ENCODE assay signal across 8 cellular contexts in genomic region chr1:32334864-32335618, GRCh38. TPM values are rescaled to one million over a fixed set of nuclear protein-coding genes. Genes with fewer than 3 reads are reported as not detected.
DNase-seq lines count a peak whose midpoint lies in the region; ATAC-seq and TF ChIP-seq lines count a peak whose summit lies in the region.

No MANE protein-coding gene starts in this region.

- TF ChIP-seq CTCF in ascending aorta (IDR thresholded peaks at IDR 0.05): peak; percentile 64 to 76 (median 76)

- no peaks in the 10 kb centered on the region for H3K9me3 ChIP-seq in ascending aorta
- H3K9me3 ChIP-seq in skeletal muscle tissue (ENCODE audit: control insufficient read depth in 3 of 3, low read length in 3 of 3): no peaks in the 10 kb centered on the region

- H3K4me1 ChIP-seq in ascending aorta: peaks cover 10 to 13% of the 10 kb centered on the region in 2 donors
- peaks cover 13 to 27% (median 22%) of the 10 kb centered on the region in 3 donors for H3K4me1 ChIP-seq in skeletal muscle tissue (ENCODE audit: control insufficient read depth in 3 of 3, insufficient read depth in 3 of 3, low read length in 3 of 3)

- H3K36me3 ChIP-seq in ascending aorta: peaks cover 16 to 25% of the 10 kb centered on the region in 2 donors
- peaks cover 23 to 28% (median 26%) of the 10 kb centered on the region in 3 donors for H3K36me3 ChIP-seq in skeletal muscle tissue (ENCODE audit: control insufficient read depth in 3 of 3, insufficient read depth in 3 of 3, low read length in 3 of 3)

- intact Hi-C loops in ascending aorta (cut with DNase I): no loop called here

- H3K27ac ChIP-seq in ascending aorta (no peak overlapping the region), skeletal muscle tissue (ENCODE audit: low read depth, low read length) (no peak overlapping the region)

- H3K4me3 ChIP-seq in ascending aorta (peak overlapping the region; percentile 78 to 97), iPS-11a (ENCODE audit: low read depth, low read length) (peak overlapping the region; percentile 85), skeletal muscle tissue (ENCODE audit: low read length in 3 of 3) (peak overlapping the region in 2 of 3 donors; percentile 52 to 54)

- DNase-seq in GM03348 (ENCODE audit: low spot score) (peak; percentile 86), SW480 (ENCODE audit: low spot score) (peak; percentile 47), ascending aorta (ENCODE audit: low spot score in 2 of 2) (no peak), NCI-H1048 (lab: John Stamatoyannopoulos, UW) (no peak), epidermal melanocyte (ENCODE audit: insufficient read length, low spot score) (no peak)

- H3K27me3 ChIP-seq in ascending aorta: no peaks in the 10 kb centered on the region
- peaks cover 0 to 4% (median 0%) of the 10 kb centered on the region in 3 donors for H3K27me3 ChIP-seq in skeletal muscle tissue (ENCODE audit: control insufficient read depth in 3 of 3, insufficient read depth in 3 of 3, low read length in 3 of 3)

- H3K9ac ChIP-seq in skeletal muscle tissue (ENCODE audit: low read depth in 1 of 3, low read length in 3 of 3): peak overlapping the region; percentile 10 to 54 (median 23)

- ATAC-seq in HG03354 (IDR thresholded peaks at IDR 0.05; ENCODE audit: poor library complexity, severe bottlenecking, unreplicated experiment): peak; percentile 27

RNA-seq across cellular contexts. Expression of gene MARCKSL1, which starts 1.0 kb away (rescaled TPM):
- total RNA-seq in ascending aorta (21.8 TPM), skeletal muscle tissue (31.8 TPM)

RNA-seq across cellular contexts. Expression of gene FAM229A, which starts 27.2 kb away (rescaled TPM):
- total RNA-seq in ascending aorta (12.2 TPM), skeletal muscle tissue (1.0 TPM)

RNA-seq across cellular contexts. Expression of gene TSSK3, which starts 27.3 kb away (rescaled TPM):
- total RNA-seq in ascending aorta (4.8 TPM), skeletal muscle tissue (1.0 TPM)

RNA-seq across cellular contexts. Expression of gene HDAC1, which starts 43.2 kb away (rescaled TPM):
- total RNA-seq in ascending aorta (75.0 TPM), skeletal muscle tissue (37.6 TPM)

RNA-seq across cellular contexts. Expression of gene BSDC1, which starts 59.2 kb away (rescaled TPM):
- total RNA-seq in ascending aorta: 56.1 TPM
- 37.1 TPM for total RNA-seq in skeletal muscle tissue

Comparison
In these comparisons a context has a peak if more than half of its experiments do, and no peak if none do; other contexts are left out.
1. DNase-seq: peak in GM03348 (single experiment) and SW480 (single experiment); none in ascending aorta (0 of 2), NCI-H1048 (single experiment) and epidermal melanocyte (single experiment).
2. Peak in every context shown above with its lines, with median percentiles within 50 percentile points of each other: H3K4me3 ChIP-seq.